8 cellular contexts compared by ENCODE assay signal in genomic region chr1:10398734-10399486, GRCh38. TPM values are rescaled to one million over a fixed set of nuclear protein-coding genes. Genes with fewer than 3 reads are reported as not detected.
DNase-seq lines count a peak whose midpoint lies in the region; ATAC-seq and TF ChIP-seq lines count a peak whose summit lies in the region.

TSS of gene PGD (plus strand) at chr1:10399064. CDS start at chr1:10399118, 54 bp downstream.

- no CpG with 5 or more reads among the region's 81 CpGs for WGBS in gastroesophageal sphincter (ENCODE audit: low coverage in 1 of 2), 2 donors

- ATAC-seq in gastroesophageal sphincter = peak; percentile 99

- peak within 1 kb of the TSS; percentile 83 for H3K27ac Mint-ChIP-seq in activated naive CD4-positive, alpha-beta T cell treated with anti-CD3 and anti-CD28 coated beads, Interleukin-2, amount 10 ng/mL, durations not matched to agents 7 days and 5 days

- peaks cover 5% of the 10 kb centered on the region for H3K27me3 Mint-ChIP-seq in activated naive CD4-positive, alpha-beta T cell treated with anti-CD3 and anti-CD28 coated beads, Interleukin-2, amount 10 ng/mL, durations not matched to agents 7 days and 5 days

- peak within 1 kb of the TSS; percentile 45 to 95 (median 94) for H3K27ac ChIP-seq in gastroesophageal sphincter

- peaks cover 20% of the 10 kb centered on the region for H3K36me3 Mint-ChIP-seq in activated naive CD4-positive, alpha-beta T cell treated with anti-CD3 and anti-CD28 coated beads, Interleukin-2, amount 10 ng/mL, durations not matched to agents 7 days and 5 days

- TF ChIP-seq EP300 in gastroesophageal sphincter (IDR thresholded peaks at IDR 0.05) = no peak

- H3K9me3 Mint-ChIP-seq in activated naive CD4-positive, alpha-beta T cell treated with anti-CD3 and anti-CD28 coated beads, Interleukin-2, amount 10 ng/mL, durations not matched to agents 7 days and 5 days = peaks cover 3% of the 10 kb centered on the region

- H3K4me1 ChIP-seq in gastroesophageal sphincter = peaks cover 0 to 32% (median 3%) of the 10 kb centered on the region in 3 donors

- CTCF ChIA-PET in activated naive CD4-positive, alpha-beta T cell treated with anti-CD3 and anti-CD28 coated beads, Interleukin-2, amount 10 ng/mL, durations not matched to agents 7 days and 5 days (lab: Charles Lee) = interaction anchor here (3.2 kb wide), 1 partner anchor 31 kb away, joined by 11 read pairs; the partner anchor contains the start of gene CENPS

- H3K4me3 Mint-ChIP-seq in activated naive CD4-positive, alpha-beta T cell treated with anti-CD3 and anti-CD28 coated beads, Interleukin-2, amount 10 ng/mL, durations not matched to agents 7 days and 5 days = peak within 1 kb of the TSS; percentile 88

- no peaks in the 10 kb centered on the region for H3K27me3 ChIP-seq in gastroesophageal sphincter

- peak within 1 kb of the TSS; percentile 85 for H3K4me3 ChIP-seq in HFF-Myc (replicated peaks; ENCODE audit: low read depth, low read length)
- H3K4me3 ChIP-seq in gastroesophageal sphincter = peak within 1 kb of the TSS; percentile 66 to 92

- peaks cover 38% of the 10 kb centered on the region for H3K4me1 Mint-ChIP-seq in activated naive CD4-positive, alpha-beta T cell treated with anti-CD3 and anti-CD28 coated beads, Interleukin-2, amount 10 ng/mL, durations not matched to agents 7 days and 5 days

- TF ChIP-seq POLR2A in gastroesophageal sphincter (IDR thresholded peaks at IDR 0.05) = peak; percentile 76 to 77

- peaks cover 0 to 18% of the 10 kb centered on the region in 2 donors for H3K36me3 ChIP-seq in gastroesophageal sphincter

- TF ChIP-seq CTCF in HFF-Myc (IDR thresholded peaks at IDR 0.05; ENCODE audit: low read depth, low read length, missing control alignments) (no peak), gastroesophageal sphincter (IDR thresholded peaks at IDR 0.05) (no peak)

- peak; percentile 100 for DNase-seq in GM03348 (ENCODE audit: low spot score)
- DNase-seq in HFF-Myc (ENCODE audit: extremely low read depth, low read depth) = peak; percentile 94
- peak; percentile 100 for DNase-seq in NAMALWA (ENCODE audit: low spot score)
- DNase-seq in SK-N-DZ (ENCODE audit: low spot score) = peak; percentile 95
- DNase-seq in activated naive CD4-positive, alpha-beta T cell treated with anti-CD3 and anti-CD28 coated beads, Interleukin-2, amount 10 ng/mL, durations not matched to agents 7 days and 5 days = peak; percentile 99
- peak; percentile 89 for DNase-seq in non-pigmented ciliary epithelial cell (ENCODE audit: low read depth)
- peak; percentile 98 for DNase-seq in superior temporal gyrus (ENCODE audit: extremely low spot score)

- H3K9me3 ChIP-seq in gastroesophageal sphincter = peaks cover 0 to 4% (median 0%) of the 10 kb centered on the region in 3 donors

RNA-seq across cellular contexts. Expression of gene PGD, which starts in this region (rescaled TPM):
- 108 and 148 TPM in 2 replicates for polyA plus RNA-seq in SK-N-DZ (2014; cell fraction: cytosol; rRNA removed)
- 57.6 and 66.8 TPM in 2 replicates for polyA plus RNA-seq in SK-N-DZ (2014; cell fraction: nucleus; rRNA removed)
- total RNA-seq in gastroesophageal sphincter = 100 to 1,000 TPM in 1 of 4 donors, 10 to 100 TPM in 3; 22.9 to 109 (median 44.2) TPM

Comparison
In these comparisons a context has a peak if more than half of its experiments do, and no peak if none do; other contexts are left out.
1. Peak in every context shown above with its lines: DNase-seq, ATAC-seq, H3K4me3 ChIP-seq and H3K27ac ChIP-seq.